ENCODE assay signal across 9 cellular contexts in genomic region chr6:159098636-159099106, GRCh38. TPM values are rescaled to one million over a fixed set of nuclear protein-coding genes. Genes with fewer than 3 reads are reported as not detected.
A peak's percentile ranks its signal among the peaks of the same experiment; 100 is the strongest.
DNase-seq lines count a peak whose midpoint lies in the region; ATAC-seq and TF ChIP-seq lines count a peak whose summit lies in the region.
"Had no signal": no experiment of that assay in that cellular context is flagged by ENCODE, and none has a peak within 500 bp of the region (broad histone marks: within the 10 kb centered on the region; RNA-seq: fewer than 3 reads in every experiment).

No MANE protein-coding gene starts in this region.

- H3K4me3 ChIP-seq in ovary (no peak overlapping the region), osteoblast (ENCODE audit: insufficient read depth, low read length) (no peak overlapping the region)

- H3K36me3 ChIP-seq in ovary, result no peaks in the 10 kb centered on the region
- no peaks in the 10 kb centered on the region for H3K36me3 ChIP-seq in osteoblast (ENCODE audit: insufficient read depth, low read length)

- H3K4me1 ChIP-seq in ovary (ENCODE audit: insufficient read depth) (no peaks in the 10 kb centered on the region), osteoblast (ENCODE audit: insufficient read depth, low read length) (no peaks in the 10 kb centered on the region)

- no peaks in the 10 kb centered on the region for H3K79me2 ChIP-seq in osteoblast (ENCODE audit: insufficient read depth, low read length)

- no peak for TF ChIP-seq EP300 in ovary (IDR thresholded peaks at IDR 0.05)

- peaks cover 12% of the 10 kb centered on the region for H3K36me3 Mint-ChIP-seq in central memory CD8-positive, alpha-beta T cell (ENCODE audit: insufficient read depth)

- ATAC-seq in GM18907 (IDR thresholded peaks at IDR 0.05; ENCODE audit: unreplicated experiment) (peak; percentile 50), GM18517 (IDR thresholded peaks at IDR 0.05; ENCODE audit: unreplicated experiment) (no peak), HG03045 (IDR thresholded peaks at IDR 0.05; ENCODE audit: unreplicated experiment) (no peak)
- ATAC-seq in activated CD4-positive, CD25-positive, alpha-beta regulatory T cell treated with anti-CD3 and anti-CD28 coated beads, Interleukin-2, amount 50 U/mL, for 24 hours, result peak; percentile 67 to 72
- peak; percentile 85 for ATAC-seq in central memory CD8-positive, alpha-beta T cell (replicated peaks; ENCODE audit: extremely low read depth, poor library complexity, severe bottlenecking)

- no peak overlapping the region for H2AFZ ChIP-seq in osteoblast (ENCODE audit: low read length)

- no peaks in the 10 kb centered on the region for H3K27me3 ChIP-seq in ovary
- peaks cover 9% of the 10 kb centered on the region for H3K27me3 ChIP-seq in osteoblast (ENCODE audit: insufficient read depth, low read length)

- H3K27me3 Mint-ChIP-seq in central memory CD8-positive, alpha-beta T cell, result no peaks in the 10 kb centered on the region

- WGBS in ovary, 3 donors, result 83 to 90% (median 88%) methylated on average over 14 of the region's 14 CpGs

- H3K9me3 ChIP-seq in ovary (no peaks in the 10 kb centered on the region), osteoblast (ENCODE audit: low read depth, low read length) (no peaks in the 10 kb centered on the region)

- no peak for TF ChIP-seq POLR2A in ovary (IDR thresholded peaks at IDR 0.05)

- peaks cover 56% of the 10 kb centered on the region for H3K4me1 Mint-ChIP-seq in central memory CD8-positive, alpha-beta T cell

- DNase-seq in central memory CD8-positive, alpha-beta T cell (ENCODE audit: low spot score in 2 of 2), result peak; percentile 28 to 69
- DNase-seq in stimulated activated CD4-positive, alpha-beta T cell treated with anti-CD3 and anti-CD28 coated beads, TNF-alpha, amount 100 ng/mL, for 24 hours (ENCODE audit: low read depth in 3 of 3), result peak; percentile 48 to 65 (median 62)
- DNase-seq in ovary (no peak), osteoblast (ENCODE audit: insufficient read length, low spot score, missing footprints) (no peak)
- DNase-seq: IMR-90 had no signal

- TF ChIP-seq CTCF in ovary (IDR thresholded peaks at IDR 0.05), result no peak
- TF ChIP-seq CTCF in osteoblast (IDR thresholded peaks at IDR 0.05; ENCODE audit: extremely low read depth, low read depth, low read length), result no peak

- no peaks in the 10 kb centered on the region for H3K9me3 Mint-ChIP-seq in central memory CD8-positive, alpha-beta T cell

- H3K4me2 ChIP-seq in osteoblast (ENCODE audit: insufficient read depth, low read length), result no peak overlapping the region

- H3K27ac Mint-ChIP-seq in central memory CD8-positive, alpha-beta T cell (ENCODE audit: low read depth), result peak overlapping the region; percentile 93

- H3K4me3 Mint-ChIP-seq in central memory CD8-positive, alpha-beta T cell, result peak overlapping the region; percentile 66

- H3K27ac ChIP-seq in ovary (no peak overlapping the region), osteoblast (ENCODE audit: low read depth, low read length) (no peak overlapping the region)

- no peaks in the 10 kb centered on the region for H4K20me1 ChIP-seq in osteoblast (ENCODE audit: insufficient read depth, low read length)

- intact Hi-C loops in ovary (cut with DNase I), result no loop called here

RNA-seq across cellular contexts. Expression of gene TAGAP, which starts 53.9 kb away (rescaled TPM):
- total RNA-seq in ovary (1 to 10 TPM in 5 of 7 donors, under 1 TPM in 2; 0.58 to 2.3 (median 1.4) TPM), osteoblast (not detected in 2 replicates)
- 1 to 10 TPM in 1 of 2 donors, under 1 TPM in 1; 0.65 to 5.1 TPM for polyA plus RNA-seq in ovary
- total RNA-seq: IMR-90 had no signal
- polyA plus RNA-seq: IMR-90 had no signal

Comparison
In these comparisons a context has a peak if more than half of its experiments do, and no peak if none do; other contexts are left out.
1. ATAC-seq: peak in GM18907 (single experiment), activated CD4-positive, CD25-positive, alpha-beta regulatory T cell treated with anti-CD3 and anti-CD28 coated beads, Interleukin-2, amount 50 U/mL, for 24 hours (2 of 2) and central memory CD8-positive, alpha-beta T cell (single experiment); none in GM18517 (single experiment) and HG03045 (single experiment).
2. DNase-seq: peak in central memory CD8-positive, alpha-beta T cell (2 of 2) and stimulated activated CD4-positive, alpha-beta T cell treated with anti-CD3 and anti-CD28 coated beads, TNF-alpha, amount 100 ng/mL, for 24 hours (3 of 3); none in ovary (0 of 5) and osteoblast (single experiment).